ENCODE assay signal across 22 cellular contexts in genomic region chr14:29282169-29282568, GRCh38.
DNase-seq lines count a peak whose midpoint lies in the region; TF ChIP-seq lines count a peak whose summit lies in the region.
"Had no signal": no experiment of that assay in that cellular context is flagged by ENCODE, and none has a peak within 500 bp of the region (broad histone marks: within the 10 kb centered on the region; RNA-seq: fewer than 3 reads in every experiment).

No MANE protein-coding gene starts in this region.

- DNase-seq in AG09309 (ENCODE audit: low read depth) = peak; percentile 13
- DNase-seq in HT1080 (ENCODE audit: low read depth) = peak; percentile 29
- peak; percentile 40 for DNase-seq in astrocyte of the hippocampus (ENCODE audit: low read depth, low spot score)
- peak; percentile 4 for DNase-seq in fibroblast of villous mesenchyme (ENCODE audit: low read depth)
- no peak for DNase-seq in foreskin melanocyte
- no peak for DNase-seq in NCI-H2107 (lab: John Stamatoyannopoulos, UW)
- no peak for DNase-seq in hippocampal formation (lab: John Stamatoyannopoulos, UW)
- DNase-seq in ovary = no peak
- DNase-seq: activated CD8-positive, alpha-beta memory T cell treated with anti-CD3 and anti-CD28 coated beads for 24 hours; activated naive CD4-positive, alpha-beta T cell treated with anti-CD3 and anti-CD28 coated beads, Interleukin-2, amount 10 ng/mL, durations not matched to agents 7 days and 5 days; activated T-cell treated with anti-CD3 and anti-CD28 coated beads, Interleukin-2, amount 50 U/mL, for 4 hours; CD8-positive, alpha-beta T cell; colonic mucosa; Karpas-422; naive B cell; NCI-H1105 treated with DMSO at 0.1 percent for 48 hours; NCI-H2081 treated with DMSO at 0.1 percent for 48 hours; NCI-H446 treated with DMSO at 0.1 percent for 48 hours; NK-92 treated with Interleukin-12 subunit alpha and Interleukin-12 subunit beta, amount 100 ng/mL, for 24 hours; T-helper 9 cell had no signal

- intact Hi-C loops in ovary (cut with DNase I) = no loop called here

- no peak overlapping the region for H3K4me3 ChIP-seq in AG09309 (ENCODE audit: control insufficient read depth, low read depth, low read length)
- H3K4me3 ChIP-seq in fibroblast of villous mesenchyme (ENCODE audit: low read depth, low read length) = no peak overlapping the region
- no peak overlapping the region for H3K4me3 ChIP-seq in ovary
- H3K4me3 ChIP-seq: ascending aorta, colonic mucosa had no signal

- H3K27me3 ChIP-seq in ovary = no peaks in the 10 kb centered on the region
- H3K27me3 ChIP-seq: ascending aorta, colonic mucosa had no signal

- H3K4me1 ChIP-seq in ovary (ENCODE audit: insufficient read depth) = no peaks in the 10 kb centered on the region
- H3K4me1 ChIP-seq: ascending aorta, colonic mucosa, parathyroid adenoma had no signal

- H3K27ac ChIP-seq in ovary = no peak overlapping the region
- H3K27ac ChIP-seq: ascending aorta, colonic mucosa, parathyroid adenoma had no signal

- no peak for TF ChIP-seq EP300 in ovary (IDR thresholded peaks at IDR 0.05)

- no peak for TF ChIP-seq POLR2A in ovary (IDR thresholded peaks at IDR 0.05)

- no peak for TF ChIP-seq CTCF in AG09309 (IDR thresholded peaks at IDR 0.05; ENCODE audit: control insufficient read depth, insufficient read depth, low read depth, low read length, missing control alignments)
- TF ChIP-seq CTCF in fibroblast of villous mesenchyme (IDR thresholded peaks at IDR 0.05; ENCODE audit: insufficient read depth, low read depth, low read length) = no peak
- no peak for TF ChIP-seq CTCF in ovary (IDR thresholded peaks at IDR 0.05)

- 7 to 44% (median 11%) methylated on average over 1 of the region's 1 CpG for WGBS in ovary, 3 donors

- H3K9me3 ChIP-seq in ovary = no peaks in the 10 kb centered on the region
- H3K9me3 ChIP-seq: ascending aorta, colonic mucosa had no signal

- H3K36me3 ChIP-seq in ovary = no peaks in the 10 kb centered on the region
- H3K36me3 ChIP-seq: ascending aorta, colonic mucosa had no signal

Comparison
In these comparisons a context has a peak if more than half of its experiments do, and no peak if none do; other contexts are left out.
1. DNase-seq: peak in AG09309 (single experiment), HT1080 (single experiment), astrocyte of the hippocampus (single experiment) and fibroblast of villous mesenchyme (single experiment); none in foreskin melanocyte (single experiment), NCI-H2107 (single experiment), hippocampal formation (0 of 2) and ovary (0 of 5).